8 cellular contexts compared by ENCODE assay signal in genomic region chr4:118835896-118836762, GRCh38. TPM values are rescaled to one million over a fixed set of nuclear protein-coding genes. Genes with fewer than 3 reads are reported as not detected.
DNase-seq lines count a peak whose midpoint lies in the region; ATAC-seq lines count a peak whose summit lies in the region.

A gene with protein sequence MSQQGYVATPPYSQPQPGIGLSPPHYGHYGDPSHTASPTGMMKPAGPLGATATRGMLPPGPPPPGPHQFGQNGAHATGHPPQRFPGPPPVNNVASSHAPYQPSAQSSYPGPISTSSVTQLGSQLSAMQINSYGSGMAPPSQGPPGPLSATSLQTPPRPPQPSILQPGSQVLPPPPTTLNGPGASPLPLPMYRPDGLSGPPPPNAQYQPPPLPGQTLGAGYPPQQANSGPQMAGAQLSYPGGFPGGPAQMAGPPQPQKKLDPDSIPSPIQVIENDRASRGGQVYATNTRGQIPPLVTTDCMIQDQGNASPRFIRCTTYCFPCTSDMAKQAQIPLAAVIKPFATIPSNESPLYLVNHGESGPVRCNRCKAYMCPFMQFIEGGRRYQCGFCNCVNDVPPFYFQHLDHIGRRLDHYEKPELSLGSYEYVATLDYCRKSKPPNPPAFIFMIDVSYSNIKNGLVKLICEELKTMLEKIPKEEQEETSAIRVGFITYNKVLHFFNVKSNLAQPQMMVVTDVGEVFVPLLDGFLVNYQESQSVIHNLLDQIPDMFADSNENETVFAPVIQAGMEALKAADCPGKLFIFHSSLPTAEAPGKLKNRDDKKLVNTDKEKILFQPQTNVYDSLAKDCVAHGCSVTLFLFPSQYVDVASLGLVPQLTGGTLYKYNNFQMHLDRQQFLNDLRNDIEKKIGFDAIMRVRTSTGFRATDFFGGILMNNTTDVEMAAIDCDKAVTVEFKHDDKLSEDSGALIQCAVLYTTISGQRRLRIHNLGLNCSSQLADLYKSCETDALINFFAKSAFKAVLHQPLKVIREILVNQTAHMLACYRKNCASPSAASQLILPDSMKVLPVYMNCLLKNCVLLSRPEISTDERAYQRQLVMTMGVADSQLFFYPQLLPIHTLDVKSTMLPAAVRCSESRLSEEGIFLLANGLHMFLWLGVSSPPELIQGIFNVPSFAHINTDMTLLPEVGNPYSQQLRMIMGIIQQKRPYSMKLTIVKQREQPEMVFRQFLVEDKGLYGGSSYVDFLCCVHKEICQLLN (minus strand): TSS chr4:118836126. CDS start chr4:118833696, 2,430 bp downstream.

- H3K4me1 ChIP-seq in esophagus (ENCODE audit: control insufficient read depth in 2 of 2, insufficient read depth in 2 of 2, low read length in 1 of 2): no peaks in the 10 kb centered on the region
- H3K4me1 ChIP-seq in mucosa of stomach (ENCODE audit: control insufficient read depth, insufficient read depth, low read length): peaks cover 19% of the 10 kb centered on the region

- H3K27me3 ChIP-seq in esophagus (ENCODE audit: control insufficient read depth in 1 of 2, insufficient read depth in 2 of 2, low read length in 2 of 2) (no peaks in the 10 kb centered on the region), mucosa of stomach (ENCODE audit: control insufficient read depth, insufficient read depth, low read length) (no peaks in the 10 kb centered on the region)

- H3K4me3 ChIP-seq in esophagus (ENCODE audit: low read depth in 1 of 2, low read length in 2 of 2) (peak within 1 kb of the TSS; percentile 88), mucosa of stomach (ENCODE audit: low read length) (peak within 1 kb of the TSS; percentile 98)

- DNase-seq in DMS 273 (lab: John Stamatoyannopoulos, UW; ENCODE audit: unreplicated experiment): peak; percentile 93
- peak in 72 of 76 experiments; percentile 8 to 87 (median 66) for DNase-seq in HUDEP-2 (lab: John Stamatoyannopoulos, UW; ENCODE audit: unreplicated experiment in 76 of 76)
- DNase-seq in OCI-M2 (lab: John Stamatoyannopoulos, UW; ENCODE audit: unreplicated experiment): peak; percentile 22
- DNase-seq in activated T-cell treated with anti-CD3 and anti-CD28 coated beads, Interleukin-2, amount 50 U/mL, for 1 hour: peak; percentile 88
- DNase-seq in stimulated activated CD8-positive, alpha-beta memory T cell treated with anti-CD3 and anti-CD28 coated beads, Interleukin-7, amount 100 ng/mL, for 1 hour (ENCODE audit: low read depth in 2 of 2): peak; percentile 59 to 60

- ATAC-seq in GM21390 (IDR thresholded peaks at IDR 0.05; ENCODE audit: unreplicated experiment): peak; percentile 71

- H3K9ac ChIP-seq in mucosa of stomach (ENCODE audit: low read length): peak within 1 kb of the TSS; percentile 98

- 0% methylated on average over 67 to 76 of the region's 76 CpGs for WGBS in esophagus, 2 donors

- H3K9me3 ChIP-seq in esophagus (ENCODE audit: control insufficient read depth in 2 of 2, insufficient read depth in 1 of 2, low read depth in 1 of 2, low read length in 1 of 2) (no peaks in the 10 kb centered on the region), mucosa of stomach (ENCODE audit: control insufficient read depth, low read length) (no peaks in the 10 kb centered on the region)

- H3K27ac ChIP-seq in esophagus (ENCODE audit: low read depth in 2 of 2, low read length in 1 of 2): peak within 1 kb of the TSS; percentile 93 to 94

- H3K36me3 ChIP-seq in esophagus (ENCODE audit: control insufficient read depth in 2 of 2, insufficient read depth in 2 of 2, low read length in 1 of 2) (peaks cover 0 to 2% of the 10 kb centered on the region in 2 donors), mucosa of stomach (ENCODE audit: control insufficient read depth, insufficient read depth, low read length) (peaks cover 4% of the 10 kb centered on the region)

RNA-seq across cellular contexts. Expression of the gene that starts here (rescaled TPM):
- polyA plus RNA-seq in esophagus: 1 to 10 TPM; 4.1 to 8.5 TPM

Comparison
In these comparisons a context has a peak if more than half of its experiments do, and no peak if none do; other contexts are left out.
1. Peak in every context shown above with its lines: DNase-seq, ATAC-seq, H3K4me3 ChIP-seq and H3K27ac ChIP-seq.
2. DNase-seq: peak in every context shown above with its lines; median percentile 93 in DMS 273; 88 in activated T-cell treated with anti-CD3 and anti-CD28 coated beads, Interleukin-2, amount 50 U/mL, for 1 hour; 66 in HUDEP-2; 60 in stimulated activated CD8-positive, alpha-beta memory T cell treated with anti-CD3 and anti-CD28 coated beads, Interleukin-7, amount 100 ng/mL, for 1 hour; 22 in OCI-M2.